In genomic region chr17:688100-688989, GRCh38 we compare ENCODE assay signal across 1 cellular context.
TF ChIP-seq lines count a peak whose summit lies in the region.

No MANE protein-coding gene starts in this region.

TF ChIP-seq in IMR-90, 13 proteins besides CTCF, POLR2A, EP300 and RAD21:
- TF ChIP-seq MAZ (IDR thresholded peaks at IDR 0.05; ENCODE audit: borderline replicate concordance, low read depth, low read length) (no peak), SMC3 (IDR thresholded peaks at IDR 0.05; ENCODE audit: low read depth, low read length) (peak; percentile 29; the same call in 1 of the 2 replicates)
